ENCODE assay signal across 17 cellular contexts in the genomic region with DNA sequence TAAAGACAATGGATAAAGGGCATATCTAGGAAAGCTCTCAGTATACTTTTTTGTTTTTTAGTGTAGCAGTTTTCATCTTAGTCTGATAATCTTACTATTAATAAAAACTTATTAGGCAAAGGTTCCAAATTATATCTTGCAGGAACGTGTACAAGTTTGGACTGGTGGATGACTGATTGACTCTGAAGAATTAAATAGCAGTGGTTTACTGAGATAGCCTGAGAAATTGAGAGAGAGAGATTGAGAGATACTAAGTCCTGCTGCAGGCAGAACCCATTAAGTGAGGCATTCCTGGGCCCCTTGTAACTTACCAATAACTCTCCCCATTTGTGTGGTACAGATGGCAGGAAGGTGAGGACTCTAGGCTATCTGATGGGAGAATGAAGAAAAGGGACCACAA.
A peak's percentile ranks its signal among the peaks of the same experiment; 100 is the strongest.
DNase-seq lines count a peak whose midpoint lies in the region; ATAC-seq and TF ChIP-seq lines count a peak whose summit lies in the region.
"Had no signal": no experiment of that assay in that cellular context is flagged by ENCODE, and none has a peak within 500 bp of the region (broad histone marks: within the 10 kb centered on the region; RNA-seq: fewer than 3 reads in every experiment).

No MANE protein-coding gene starts in this region.

- TF ChIP-seq CTCF in nephron (IDR thresholded peaks at IDR 0.05; ENCODE audit: unreplicated experiment in 3 of 3) (no peak), vagina (IDR thresholded peaks at IDR 0.05) (no peak), GM23338 (conservative IDR thresholded peaks at IDR 0.05; ENCODE audit: low read depth in 2 of 2) (no peak), left ventricle myocardium inferior (IDR thresholded peaks at IDR 0.05; ENCODE audit: borderline replicate concordance) (no peak)

- no peaks in the 10 kb centered on the region for H3K36me3 ChIP-seq in SK-N-MC (ENCODE audit: insufficient read depth, low read length)
- H3K36me3 ChIP-seq in vagina: no peaks in the 10 kb centered on the region
- no peaks in the 10 kb centered on the region for H3K36me3 ChIP-seq in GM23338 (ENCODE audit: insufficient read depth)
- no peaks in the 10 kb centered on the region for H3K36me3 ChIP-seq in left ventricle myocardium inferior

- no peaks in the 10 kb centered on the region for H3K27me3 ChIP-seq in vagina
- H3K27me3 ChIP-seq in GM23338 (ENCODE audit: insufficient read depth): no peaks in the 10 kb centered on the region
- no peaks in the 10 kb centered on the region for H3K27me3 ChIP-seq in left ventricle myocardium inferior (ENCODE audit: low read depth)

- no peak overlapping the region for H2AFZ ChIP-seq in GM23338
- H2AFZ ChIP-seq: PC-9 had no signal

- intact Hi-C loops in vagina (cut with DNase I) (no loop called here), left ventricle myocardium inferior (cut with micrococcal nuclease) (no loop called here)

- no peak for DNase-seq in activated T-cell treated with anti-CD3 and anti-CD28 coated beads, Interleukin-2, amount 50 U/mL, for 72 hours
- DNase-seq in activated T-cell treated with anti-CD3 and anti-CD28 coated beads, Interleukin-2, amount 50 U/mL, for 48 hours: no peak
- DNase-seq in SK-N-MC (ENCODE audit: low read depth, low spot score) (no peak), vagina (ENCODE audit: extremely low spot score in 2 of 2) (no peak), GM23338 (ENCODE audit: low spot score) (no peak), left ventricle myocardium inferior (no peak)
- DNase-seq: 8988T, Caco-2, NCI-H1105 treated with DMSO at 0.1 percent for 48 hours, NCI-H187, NCI-H446, NCI-H748 treated with DMSO at 0.1 percent for 48 hours, SHP77 had no signal

- no peak overlapping the region for H3K9ac ChIP-seq in SK-N-MC (ENCODE audit: insufficient read length)

- peaks cover 63% of the 10 kb centered on the region for H3K4me1 Mint-ChIP-seq in activated T-cell treated with anti-CD3 and anti-CD28 coated beads, Interleukin-2, amount 50 U/mL, for 72 hours (ENCODE audit: low read depth)
- H3K4me1 Mint-ChIP-seq in nephron: peaks cover 61% of the 10 kb centered on the region
- peaks cover 46% of the 10 kb centered on the region for H3K4me1 Mint-ChIP-seq in GM23338

- peak overlapping the region; percentile 6 for H3K27ac Mint-ChIP-seq in activated T-cell treated with anti-CD3 and anti-CD28 coated beads, Interleukin-2, amount 50 U/mL, for 72 hours
- peak overlapping the region in 2 of 3 experiments; percentile 49 to 71 for H3K27ac Mint-ChIP-seq in nephron
- H3K27ac Mint-ChIP-seq in GM23338: no peak overlapping the region

- no peaks in the 10 kb centered on the region for H4K20me1 ChIP-seq in GM23338 (replicated peaks; ENCODE audit: insufficient read depth)

- H3K27ac ChIP-seq in SK-N-MC (peak overlapping the region; percentile 90), vagina (peak overlapping the region; percentile 1), GM23338 (ENCODE audit: low read depth) (no peak overlapping the region), left ventricle myocardium inferior (replicated peaks) (no peak overlapping the region)
- H3K27ac ChIP-seq: C4-2B, PC-9 had no signal

- H3K9me3 ChIP-seq in SK-N-MC (ENCODE audit: low read depth, low read length) (no peaks in the 10 kb centered on the region), vagina (no peaks in the 10 kb centered on the region), left ventricle myocardium inferior (replicated peaks) (no peaks in the 10 kb centered on the region)
- H3K9me3 ChIP-seq: Caco-2 had no signal

- H3K9me2 ChIP-seq in GM23338 (ENCODE audit: insufficient read depth): no peaks in the 10 kb centered on the region; the same call in 1 of the 2 replicates

- H3K4me2 ChIP-seq in GM23338: no peak overlapping the region
- H3K4me2 ChIP-seq: PC-9 had no signal

- no peak overlapping the region for H3K4me3 Mint-ChIP-seq in activated T-cell treated with anti-CD3 and anti-CD28 coated beads, Interleukin-2, amount 50 U/mL, for 72 hours
- H3K4me3 Mint-ChIP-seq in nephron (no peak overlapping the region), GM23338 (no peak overlapping the region)

- peaks cover 0 to 1% of the 10 kb centered on the region in 2 donors for H3K9me3 Mint-ChIP-seq in activated T-cell treated with anti-CD3 and anti-CD28 coated beads, Interleukin-2, amount 50 U/mL, for 72 hours
- no peaks in the 10 kb centered on the region for H3K9me3 Mint-ChIP-seq in nephron
- H3K9me3 Mint-ChIP-seq in GM23338: peaks cover 5% of the 10 kb centered on the region; the same call in 1 of the 3 replicates

- peaks cover 50% of the 10 kb centered on the region for H3K4me1 ChIP-seq in vagina
- peaks cover 14% of the 10 kb centered on the region; the same call in 1 of the 2 replicates for H3K4me1 ChIP-seq in GM23338 (ENCODE audit: insufficient read depth)
- peaks cover 24% of the 10 kb centered on the region for H3K4me1 ChIP-seq in left ventricle myocardium inferior

- no peaks in the 10 kb centered on the region for H3K79me2 ChIP-seq in GM23338 (replicated peaks; ENCODE audit: insufficient read depth)

- H3K4me3 ChIP-seq in SK-N-MC: no peak overlapping the region
- H3K4me3 ChIP-seq in vagina: no peak overlapping the region
- H3K4me3 ChIP-seq in GM23338: no peak overlapping the region
- H3K4me3 ChIP-seq in left ventricle myocardium inferior: no peak overlapping the region
- H3K4me3 ChIP-seq: PC-9 had no signal

- no peaks in the 10 kb centered on the region for H3F3A ChIP-seq in GM23338 (replicated peaks; ENCODE audit: low read depth)

- no peak for TF ChIP-seq POLR2A in vagina (IDR thresholded peaks at IDR 0.05)

- H3K27me3 Mint-ChIP-seq in activated T-cell treated with anti-CD3 and anti-CD28 coated beads, Interleukin-2, amount 50 U/mL, for 72 hours (ENCODE audit: low read depth): no peaks in the 10 kb centered on the region
- H3K27me3 Mint-ChIP-seq in nephron (ENCODE audit: low read depth): peaks cover 5% of the 10 kb centered on the region
- peaks cover 1% of the 10 kb centered on the region for H3K27me3 Mint-ChIP-seq in GM23338 (ENCODE audit: insufficient read depth, low read depth, poor library complexity)

- H3K36me3 Mint-ChIP-seq in activated T-cell treated with anti-CD3 and anti-CD28 coated beads, Interleukin-2, amount 50 U/mL, for 72 hours (ENCODE audit: insufficient read depth in 2 of 2): no peaks in the 10 kb centered on the region
- H3K36me3 Mint-ChIP-seq in nephron (ENCODE audit: low read depth): no peaks in the 10 kb centered on the region
- peaks cover 6% of the 10 kb centered on the region; the same call in 2 of the 3 replicates for H3K36me3 Mint-ChIP-seq in GM23338 (ENCODE audit: low read depth)

- ATAC-seq in activated T-cell treated with anti-CD3 and anti-CD28 coated beads, Interleukin-2, amount 50 U/mL, for 72 hours (replicated peaks in 1 of 2): no peak
- ATAC-seq in GM23338: no peak
- no peak for ATAC-seq in GM18909 (IDR thresholded peaks at IDR 0.05; ENCODE audit: poor library complexity, unreplicated experiment)

TF ChIP-seq in GM23338, 12 proteins besides CTCF, POLR2A, EP300 and RAD21:
- TF ChIP-seq NANOG (IDR thresholded peaks at IDR 0.05; ENCODE audit: borderline replicate concordance): no peak
- TF ChIP-seq CREB1 (CRISPR knock-in tag; IDR thresholded peaks at IDR 0.05; ENCODE audit: low read depth): no peak
- TF ChIP-seq, protein P1, sequence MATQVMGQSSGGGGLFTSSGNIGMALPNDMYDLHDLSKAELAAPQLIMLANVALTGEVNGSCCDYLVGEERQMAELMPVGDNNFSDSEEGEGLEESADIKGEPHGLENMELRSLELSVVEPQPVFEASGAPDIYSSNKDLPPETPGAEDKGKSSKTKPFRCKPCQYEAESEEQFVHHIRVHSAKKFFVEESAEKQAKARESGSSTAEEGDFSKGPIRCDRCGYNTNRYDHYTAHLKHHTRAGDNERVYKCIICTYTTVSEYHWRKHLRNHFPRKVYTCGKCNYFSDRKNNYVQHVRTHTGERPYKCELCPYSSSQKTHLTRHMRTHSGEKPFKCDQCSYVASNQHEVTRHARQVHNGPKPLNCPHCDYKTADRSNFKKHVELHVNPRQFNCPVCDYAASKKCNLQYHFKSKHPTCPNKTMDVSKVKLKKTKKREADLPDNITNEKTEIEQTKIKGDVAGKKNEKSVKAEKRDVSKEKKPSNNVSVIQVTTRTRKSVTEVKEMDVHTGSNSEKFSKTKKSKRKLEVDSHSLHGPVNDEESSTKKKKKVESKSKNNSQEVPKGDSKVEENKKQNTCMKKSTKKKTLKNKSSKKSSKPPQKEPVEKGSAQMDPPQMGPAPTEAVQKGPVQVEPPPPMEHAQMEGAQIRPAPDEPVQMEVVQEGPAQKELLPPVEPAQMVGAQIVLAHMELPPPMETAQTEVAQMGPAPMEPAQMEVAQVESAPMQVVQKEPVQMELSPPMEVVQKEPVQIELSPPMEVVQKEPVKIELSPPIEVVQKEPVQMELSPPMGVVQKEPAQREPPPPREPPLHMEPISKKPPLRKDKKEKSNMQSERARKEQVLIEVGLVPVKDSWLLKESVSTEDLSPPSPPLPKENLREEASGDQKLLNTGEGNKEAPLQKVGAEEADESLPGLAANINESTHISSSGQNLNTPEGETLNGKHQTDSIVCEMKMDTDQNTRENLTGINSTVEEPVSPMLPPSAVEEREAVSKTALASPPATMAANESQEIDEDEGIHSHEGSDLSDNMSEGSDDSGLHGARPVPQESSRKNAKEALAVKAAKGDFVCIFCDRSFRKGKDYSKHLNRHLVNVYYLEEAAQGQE (IDR thresholded peaks at IDR 0.05; ENCODE audit: unreplicated experiment): no peak

Comparison
In these comparisons a context has a peak if more than half of its experiments do, and no peak if none do; other contexts are left out.
1. H3K27ac ChIP-seq: peak in SK-N-MC (single experiment) and vagina (single experiment); none in GM23338 (single experiment) and left ventricle myocardium inferior (single experiment).